ENCODE assay signal across 4 cellular contexts in genomic region chr18:13086906-13087305, GRCh38.
"Had no signal": no experiment of that assay in that cellular context is flagged by ENCODE, and none has a peak within 500 bp of the region (broad histone marks: within the 10 kb centered on the region; RNA-seq: fewer than 3 reads in every experiment).

No MANE protein-coding gene starts in this region.

- DNase-seq: H9, HCEC 1CT, IMR-90 had no signal

- ATAC-seq: GM23338 had no signal

- H3K4me3 ChIP-seq: GM23338 had no signal
